Comparison of ENCODE assay signal across 1 cellular context in genomic region chr7:135747366-135747765, GRCh38.
TF ChIP-seq lines count a peak whose summit lies in the region.

No MANE protein-coding gene starts in this region.

TF ChIP-seq in endothelial cell of umbilical vein, 7 proteins besides CTCF, POLR2A, EP300 and RAD21:
- no peak for TF ChIP-seq JUN (IDR thresholded peaks at IDR 0.05; ENCODE audit: borderline replicate concordance, insufficient read depth, insufficient read length, low read depth)
- TF ChIP-seq EZH2 (IDR thresholded peaks at IDR 0.05; ENCODE audit: borderline replicate concordance, low read depth, low read length, severe bottlenecking): no peak
- no peak for TF ChIP-seq FOS (IDR thresholded peaks at IDR 0.05; ENCODE audit: borderline replicate concordance, insufficient read depth, low read length)
- TF ChIP-seq MAX (IDR thresholded peaks at IDR 0.05; ENCODE audit: insufficient read depth, insufficient read length): no peak
- no peak for TF ChIP-seq GATA2 (IDR thresholded peaks at IDR 0.05; ENCODE audit: insufficient read depth, insufficient read length, low read depth, low read length)
- TF ChIP-seq MYC (IDR thresholded peaks at IDR 0.05; ENCODE audit: low read depth, low read length): no peak
- TF ChIP-seq POLR2AphosphoS5 (IDR thresholded peaks at IDR 0.05; ENCODE audit: insufficient read depth, low read depth, low read length): no peak
